Comparison of ENCODE assay signal across 32 cellular contexts in the genomic region with DNA sequence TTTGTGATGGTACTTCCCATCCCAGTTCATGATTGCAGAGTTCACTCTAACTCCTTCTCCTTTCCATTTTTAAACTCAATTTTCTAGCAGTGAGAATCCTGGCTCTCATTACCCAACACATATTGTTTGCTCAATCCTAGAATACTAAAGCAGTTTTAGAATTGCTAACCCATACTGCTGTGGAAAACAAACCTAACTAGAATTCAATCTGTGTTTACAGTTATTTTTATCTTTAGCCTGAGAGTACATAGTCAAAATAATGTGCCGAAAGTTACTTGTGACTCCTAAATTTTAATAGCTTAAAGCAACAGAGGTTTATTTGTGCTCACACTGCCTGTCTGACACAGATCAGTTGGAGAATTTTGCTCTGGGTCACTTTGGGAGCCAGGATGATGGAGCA.
"Had no signal": no experiment of that assay in that cellular context is flagged by ENCODE, and none has a peak within 500 bp of the region (broad histone marks: within the 10 kb centered on the region; RNA-seq: fewer than 3 reads in every experiment).

No MANE protein-coding gene starts in this region.

- H3K27me3 Mint-ChIP-seq: activated CD4-positive, alpha-beta memory T cell treated with anti-CD3 and anti-CD28 coated beads, Interleukin-2, amount 10 ng/mL, durations not matched to agents 7 days and 5 days; activated CD4-positive, alpha-beta T cell treated with anti-CD3 and anti-CD28 coated beads, Interleukin-2, amount 10 ng/mL, durations not matched to agents 7 days and 5 days; activated naive CD4-positive, alpha-beta T cell treated with anti-CD3 and anti-CD28 coated beads, Interleukin-2, amount 10 ng/mL, durations not matched to agents 7 days and 5 days; activated naive CD8-positive, alpha-beta T cell treated with anti-CD3 and anti-CD28 coated beads, Interleukin-2, amount 10 ng/mL, durations not matched to agents 7 days and 5 days; activated T-cell treated with anti-CD3 and anti-CD28 coated beads, Interleukin-2, amount 50 U/mL, for 24 hours; central memory CD8-positive, alpha-beta T cell; dendritic cell treated with granulocyte-macrophage colony-stimulating factor and Interleukin-4, amounts not matched to agents 40 ng/mL and 50 ng/mL, for 4 days; T-helper 17 cell had no signal

- H3K36me3 Mint-ChIP-seq: activated naive CD4-positive, alpha-beta T cell treated with anti-CD3 and anti-CD28 coated beads, Interleukin-2, amount 10 ng/mL, durations not matched to agents 7 days and 5 days; activated naive CD8-positive, alpha-beta T cell treated with anti-CD3 and anti-CD28 coated beads, Interleukin-2, amount 10 ng/mL, durations not matched to agents 7 days and 5 days had no signal

- H3K9me3 Mint-ChIP-seq: activated CD4-positive, alpha-beta memory T cell treated with anti-CD3 and anti-CD28 coated beads, Interleukin-2, amount 10 ng/mL, durations not matched to agents 7 days and 5 days; activated naive CD4-positive, alpha-beta T cell treated with anti-CD3 and anti-CD28 coated beads, Interleukin-2, amount 10 ng/mL, durations not matched to agents 7 days and 5 days had no signal

- FAIRE-seq: astrocyte, bronchial epithelial cell, endothelial cell of umbilical vein, frontal cortex had no signal

- DNase-seq: activated CD4-positive, alpha-beta memory T cell treated with anti-CD3 and anti-CD28 coated beads, Interleukin-2, amount 10 ng/mL, durations not matched to agents 7 days and 5 days; activated CD4-positive, alpha-beta T cell treated with anti-CD3 and anti-CD28 coated beads for 1 hour; activated CD4-positive, alpha-beta T cell treated with anti-CD3 and anti-CD28 coated beads for 4 hours; activated CD4-positive, alpha-beta T cell treated with anti-CD3 and anti-CD28 coated beads, Interleukin-2, amount 10 ng/mL, durations not matched to agents 7 days and 5 days; activated CD4-positive, alpha-beta T cell treated with anti-CD3 and anti-CD28 coated beads, Interleukin-2, amount 50 U/mL, for 4 hours; activated CD8-positive, alpha-beta memory T cell treated with anti-CD3 and anti-CD28 coated beads, Interleukin-2, amount 50 U/mL, for 48 hours; activated gamma-delta T cell; activated naive CD4-positive, alpha-beta T cell; activated naive CD4-positive, alpha-beta T cell treated with anti-CD3 and anti-CD28 coated beads, Interleukin-2, amount 10 ng/mL, durations not matched to agents 7 days and 5 days; activated naive CD8-positive, alpha-beta T cell treated with anti-CD3 and anti-CD28 coated beads, Interleukin-2, amount 10 ng/mL, durations not matched to agents 7 days and 5 days; activated T-cell treated with anti-CD3 and anti-CD28 coated beads for 4 hours; activated T-cell treated with anti-CD3 and anti-CD28 coated beads, Interleukin-2, amount 50 U/mL, for 24 hours; activated T-cell treated with anti-CD3 and anti-CD28 coated beads, Interleukin-2, amount 50 U/mL, for 72 hours; anterior cingulate cortex; brain microvascular endothelial cell; effector CD4-positive, alpha-beta T cell; effector memory CD8-positive, alpha-beta T cell; esophagus squamous epithelium; foreskin fibroblast; head of caudate nucleus; T-helper 1 cell; T-helper 17 cell; T1000; WERI-Rb-1 had no signal

- ATAC-seq: activated naive CD4-positive, alpha-beta T cell treated with anti-CD3 and anti-CD28 coated beads, Interleukin-2, amount 50 U/mL, for 72 hours; activated T-cell treated with anti-CD3 and anti-CD28 coated beads, Interleukin-2, amount 50 U/mL, for 72 hours; effector memory CD8-positive, alpha-beta T cell; T-helper 17 cell had no signal

- H3K27ac Mint-ChIP-seq: activated CD4-positive, alpha-beta memory T cell treated with anti-CD3 and anti-CD28 coated beads, Interleukin-2, amount 10 ng/mL, durations not matched to agents 7 days and 5 days; activated CD4-positive, alpha-beta T cell treated with anti-CD3 and anti-CD28 coated beads, Interleukin-2, amount 10 ng/mL, durations not matched to agents 7 days and 5 days; activated naive CD4-positive, alpha-beta T cell treated with anti-CD3 and anti-CD28 coated beads, Interleukin-2, amount 10 ng/mL, durations not matched to agents 7 days and 5 days; activated naive CD4-positive, alpha-beta T cell treated with anti-CD3 and anti-CD28 coated beads, Interleukin-2, amount 50 U/mL, for 72 hours; activated naive CD8-positive, alpha-beta T cell treated with anti-CD3 and anti-CD28 coated beads, Interleukin-2, amount 10 ng/mL, durations not matched to agents 7 days and 5 days; activated T-cell treated with anti-CD3 and anti-CD28 coated beads, Interleukin-2, amount 50 U/mL, for 24 hours; activated T-cell treated with anti-CD3 and anti-CD28 coated beads, Interleukin-2, amount 50 U/mL, for 72 hours; dendritic cell treated with granulocyte-macrophage colony-stimulating factor and Interleukin-4, amounts not matched to agents 40 ng/mL and 50 ng/mL, for 4 days; effector memory CD8-positive, alpha-beta T cell; T-helper 17 cell; T-helper 2 cell treated with Interferon-gamma antibody and Interleukin-4, amounts not matched to agents 5 μg/mL and 100 μg/mL, for 36 hours had no signal

- H3K4me3 Mint-ChIP-seq: activated CD4-positive, alpha-beta memory T cell treated with anti-CD3 and anti-CD28 coated beads, Interleukin-2, amount 10 ng/mL, durations not matched to agents 7 days and 5 days; activated CD4-positive, alpha-beta T cell treated with anti-CD3 and anti-CD28 coated beads, Interleukin-2, amount 10 ng/mL, durations not matched to agents 7 days and 5 days; activated naive CD4-positive, alpha-beta T cell treated with anti-CD3 and anti-CD28 coated beads, Interleukin-2, amount 10 ng/mL, durations not matched to agents 7 days and 5 days; activated naive CD8-positive, alpha-beta T cell treated with anti-CD3 and anti-CD28 coated beads, Interleukin-2, amount 10 ng/mL, durations not matched to agents 7 days and 5 days; activated T-cell treated with anti-CD3 and anti-CD28 coated beads, Interleukin-2, amount 50 U/mL, for 24 hours; activated T-cell treated with anti-CD3 and anti-CD28 coated beads, Interleukin-2, amount 50 U/mL, for 72 hours; central memory CD8-positive, alpha-beta T cell; dendritic cell treated with granulocyte-macrophage colony-stimulating factor and Interleukin-4, amounts not matched to agents 40 ng/mL and 50 ng/mL, for 4 days; effector memory CD8-positive, alpha-beta T cell; T-helper 17 cell; T-helper 2 cell treated with Interferon-gamma antibody and Interleukin-4, amounts not matched to agents 5 μg/mL and 100 μg/mL, for 36 hours had no signal

- H3K4me1 Mint-ChIP-seq: activated CD4-positive, alpha-beta memory T cell treated with anti-CD3 and anti-CD28 coated beads, Interleukin-2, amount 10 ng/mL, durations not matched to agents 7 days and 5 days; activated CD4-positive, alpha-beta T cell treated with anti-CD3 and anti-CD28 coated beads, Interleukin-2, amount 10 ng/mL, durations not matched to agents 7 days and 5 days; activated naive CD4-positive, alpha-beta T cell treated with anti-CD3 and anti-CD28 coated beads, Interleukin-2, amount 10 ng/mL, durations not matched to agents 7 days and 5 days; activated naive CD8-positive, alpha-beta T cell treated with anti-CD3 and anti-CD28 coated beads, Interleukin-2, amount 10 ng/mL, durations not matched to agents 7 days and 5 days; central memory CD8-positive, alpha-beta T cell; T-helper 17 cell had no signal
